In the genomic region with DNA sequence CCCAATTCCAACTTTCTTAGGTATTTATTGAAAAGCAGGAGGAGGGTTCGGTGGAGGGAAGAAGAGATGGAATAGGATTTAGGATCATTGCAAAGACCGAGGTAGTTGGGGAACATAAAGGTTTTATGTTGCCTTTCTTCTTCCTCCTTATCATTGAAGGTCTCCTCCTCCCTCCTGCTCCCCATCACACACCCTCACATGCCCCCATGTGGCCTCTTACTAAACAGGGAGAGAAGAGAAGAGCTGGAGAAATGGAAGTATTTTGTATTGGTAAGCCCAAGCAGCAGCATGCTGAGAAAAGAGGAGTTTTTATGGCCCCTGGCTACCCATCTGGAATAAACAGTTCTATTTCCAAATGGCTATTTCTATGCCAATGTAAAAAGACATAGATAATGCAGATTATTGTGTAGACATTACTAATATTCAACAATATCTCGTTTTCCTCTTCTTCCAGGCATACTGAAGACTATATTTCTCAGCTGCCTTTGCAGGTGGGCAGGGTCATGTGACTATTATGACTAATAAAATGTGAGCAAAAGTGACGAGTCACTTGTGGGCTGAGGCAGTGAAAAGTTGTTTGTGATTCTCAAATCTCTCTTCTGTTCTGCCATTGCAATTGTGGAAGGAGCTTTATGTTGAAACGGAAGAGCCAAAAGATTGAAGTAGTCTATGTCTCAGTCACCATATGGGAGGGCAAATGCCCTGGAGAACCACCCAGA, we compare ENCODE assay signal across 10 cellular contexts. TPM values are rescaled to one million over a fixed set of nuclear protein-coding genes. Genes with fewer than 3 reads are reported as not detected.
DNase-seq lines count a peak whose midpoint lies in the region; ATAC-seq, FAIRE-seq and TF ChIP-seq lines count a peak whose summit lies in the region.
"Had no signal": no experiment of that assay in that cellular context is flagged by ENCODE, and none has a peak within 500 bp of the region (broad histone marks: within the 10 kb centered on the region; RNA-seq: fewer than 3 reads in every experiment).

No MANE protein-coding gene starts in this region.

- H3K14ac ChIP-seq in H1 (ENCODE audit: insufficient read length) = no peak overlapping the region

- H2BK120ac ChIP-seq in H1 (replicated peaks; ENCODE audit: low read depth, low read length) = peak overlapping the region; percentile 66

- no peak overlapping the region for H3K9ac ChIP-seq in GM23248
- H3K9ac ChIP-seq in PC-3 (ENCODE audit: low read length) = no peak overlapping the region
- no peak overlapping the region for H3K9ac ChIP-seq in H1 (replicated peaks in 1 of 4; ENCODE audit: extremely low read depth in 1 of 4, low read depth in 3 of 4, low read length in 3 of 4)

- peak; percentile 22 to 47; a peak in 3 of 4 replicates for TF ChIP-seq RAD21 in H1 (IDR thresholded peaks at IDR 0.05 in 1 of 2, conservative IDR thresholded peaks at IDR 0.05 in 1 of 2; ENCODE audit: low read depth in 2 of 2, low read length in 2 of 2)

- H4K20me1 ChIP-seq in GM23248 (ENCODE audit: insufficient read depth) (no peaks in the 10 kb centered on the region), PC-3 (ENCODE audit: low read length) (no peaks in the 10 kb centered on the region), H1 (replicated peaks in 1 of 2; ENCODE audit: control insufficient read depth in 1 of 2, insufficient read depth in 2 of 2, low read length in 2 of 2) (no peaks in the 10 kb centered on the region)

- ATAC-seq in PC-3 (peak; percentile 37), HG03045 (IDR thresholded peaks at IDR 0.05; ENCODE audit: unreplicated experiment) (no peak), GM19397 (IDR thresholded peaks at IDR 0.05; ENCODE audit: unreplicated experiment) (no peak)

- H3K79me2 ChIP-seq in GM23248 (ENCODE audit: insufficient read depth) (no peaks in the 10 kb centered on the region), PC-3 (ENCODE audit: low read length) (no peaks in the 10 kb centered on the region), H1 (ENCODE audit: control insufficient read depth in 1 of 2, insufficient read depth in 2 of 2, low read length in 2 of 2) (peaks cover 0 to 4% of the 10 kb centered on the region in 2 experiments; a peak in 2 of 4 replicates)

- FAIRE-seq in H1 (lab: Jason Lieb, UNC) = no peak
- FAIRE-seq: endometrium had no signal

- H3K4me3 ChIP-seq in GM23248 = no peak overlapping the region
- no peak overlapping the region for H3K4me3 ChIP-seq in PC-3 (ENCODE audit: low read length)
- H3K4me3 ChIP-seq in H1 (ENCODE audit: extremely low read depth in 1 of 4, insufficient read depth in 2 of 4, low read depth in 3 of 4, low read length in 4 of 4) = no peak overlapping the region

- TF ChIP-seq POLR2A in H1 (IDR thresholded peaks at IDR 0.05; ENCODE audit: control extremely low read depth in 1 of 2, low read depth in 2 of 2, low read length in 2 of 2) = no peak

- CTCF ChIA-PET in PC-3 (lab: Charles Lee) (interaction anchor here (1.0 to 1.4 kb wide), 2 partner anchors 37 to 140 kb away, joined by 3 to 7 read pairs; no protein-coding TSS in a partner anchor), H1 (lab: Charles Lee; ENCODE audit: partially characterized antibody) (interaction anchor here (0.7 to 4.2 kb wide), 10 partner anchors 9 to 137 kb away, joined by 3 to 20 read pairs (median 4); a partner anchor contains a TSS)

- H3F3A ChIP-seq in GM23248 (ENCODE audit: insufficient read depth) = peaks cover 23% of the 10 kb centered on the region
- no peaks in the 10 kb centered on the region for H3F3A ChIP-seq in PC-3 (ENCODE audit: low read length, unreplicated experiment)

- no peaks in the 10 kb centered on the region for H3K9me2 ChIP-seq in GM23248 (ENCODE audit: insufficient read depth)
- no peaks in the 10 kb centered on the region for H3K9me2 ChIP-seq in PC-3 (replicated peaks; ENCODE audit: low read length)

- no peak overlapping the region for H2BK12ac ChIP-seq in H1 (ENCODE audit: low read depth, low read length)

- H3K9me3 ChIP-seq in GM23248 (ENCODE audit: low read depth) = no peaks in the 10 kb centered on the region
- no peaks in the 10 kb centered on the region for H3K9me3 ChIP-seq in PC-3 (ENCODE audit: low read length)
- H3K9me3 ChIP-seq in H1 (ENCODE audit: insufficient read depth in 2 of 2, low read depth in 1 of 2, low read length in 1 of 2) = no peaks in the 10 kb centered on the region; a peak in 1 of 4 replicates

- H3K27ac ChIP-seq in GM23248 (peak overlapping the region; percentile 21; the same call in 1 of the 2 replicates), PC-3 (ENCODE audit: low read length) (peak overlapping the region; percentile 25), H1 (ENCODE audit: low read depth, low read length) (no peak overlapping the region)

- H4K91ac ChIP-seq in H1 (replicated peaks; ENCODE audit: insufficient read length, low read length) = no peak overlapping the region

- H3K79me1 ChIP-seq in H1 (ENCODE audit: low read depth, low read length) = peaks cover 3% of the 10 kb centered on the region; the same call in 1 of the 2 replicates

- POLR2A ChIA-PET in PC-3 (lab: Charles Lee; ENCODE audit: unreplicated experiment) (interaction anchor here (0.6 to 0.7 kb wide), 3 partner anchors 37 to 168 kb away, joined by 3 to 4 read pairs (median 4); no protein-coding TSS in a partner anchor), H1 (lab: Charles Lee; ENCODE audit: partially characterized antibody) (interaction anchor here (0.9 to 5.3 kb wide), 5 partner anchors 9 to 37 kb away, joined by 3 to 23 read pairs (median 3); a partner anchor contains a TSS)

- no peak overlapping the region for H2AK5ac ChIP-seq in H1 (ENCODE audit: low read depth, low read length)

- no peak overlapping the region for H2BK15ac ChIP-seq in H1 (ENCODE audit: low read length)

- H3K27me3 ChIP-seq in GM23248 (replicated peaks; ENCODE audit: insufficient read depth) (no peaks in the 10 kb centered on the region), PC-3 (ENCODE audit: low read length) (no peaks in the 10 kb centered on the region), H1 (replicated peaks in 1 of 4; ENCODE audit: control insufficient read depth in 3 of 4, extremely low read depth in 1 of 4, insufficient read depth in 3 of 4, low read length in 3 of 4) (no peaks in the 10 kb centered on the region)

- H3K56ac ChIP-seq in H1 (replicated peaks; ENCODE audit: insufficient read length, low read depth, low read length) = no peak overlapping the region

- no peak overlapping the region for H3K4ac ChIP-seq in H1 (replicated peaks; ENCODE audit: insufficient read length, low read depth, low read length)

- peak overlapping the region; percentile 18 for H3K4me2 ChIP-seq in GM23248 (ENCODE audit: unreplicated experiment)
- H3K4me2 ChIP-seq in PC-3 (ENCODE audit: low read length) = peak overlapping the region; percentile 55
- no peak overlapping the region for H3K4me2 ChIP-seq in H1 (ENCODE audit: insufficient read depth in 1 of 2, low read depth in 2 of 2, low read length in 2 of 2)

- BruUV-seq in PC-3 (replicated peaks; lab: Mats Ljungman, UMichigan) = no TSS peak

- peak overlapping the region; percentile 26; the same call in 1 of the 2 replicates for H2BK5ac ChIP-seq in H1 (ENCODE audit: low read depth, low read length)

- no peak overlapping the region for H3K18ac ChIP-seq in H1 (ENCODE audit: extremely low read depth, low read length)

- H4K8ac ChIP-seq in H1 (ENCODE audit: extremely low read depth, insufficient read depth, low read length) = no peak overlapping the region

- intact Hi-C loops in PC-3 (cut with micrococcal nuclease) = no loop called here

- no peak overlapping the region for H2BK20ac ChIP-seq in H1 (ENCODE audit: low read length)

- peak; percentile 63 for DNase-seq in A172 (ENCODE audit: low spot score)
- DNase-seq in GM23248 = peak; percentile 66
- DNase-seq in PC-3 = peak; percentile 68
- DNase-seq in H1 (ENCODE audit: low read depth in 1 of 2, low spot score in 2 of 2) = no peak
- DNase-seq in AG20443 (ENCODE audit: low spot score) = no peak
- no peak for DNase-seq in NCI-H1436 treated with DMSO at 0.1 percent for 48 hours (lab: John Stamatoyannopoulos, UW)
- DNase-seq: anterior cingulate cortex had no signal

- peaks cover 33% of the 10 kb centered on the region for H3K4me1 ChIP-seq in GM23248 (ENCODE audit: insufficient read depth)
- H3K4me1 ChIP-seq in PC-3 (ENCODE audit: insufficient read depth, low read length) = peaks cover 25% of the 10 kb centered on the region
- peaks cover 5 to 15% (median 8%) of the 10 kb centered on the region in 4 experiments; a peak in 6 of 7 replicates for H3K4me1 ChIP-seq in H1 (replicated peaks in 1 of 4; ENCODE audit: control insufficient read depth in 3 of 4, insufficient read depth in 4 of 4, low read length in 3 of 4)

- no peak for TF ChIP-seq EP300 in H1 (IDR thresholded peaks at IDR 0.05; ENCODE audit: borderline replicate concordance in 1 of 2, low read depth in 2 of 2, low read length in 2 of 2)

- WGBS in GM23248 (ENCODE audit: low coverage in 1 of 2, low lambda C conversion rate in 2 of 2, missing lambda C conversion rate in 2 of 2), 2 experiments = 52 to 65% methylated on average over 5 of the region's 5 CpGs
- WGBS in H1 (ENCODE audit: extremely low coverage in 1 of 2, insufficient coverage in 1 of 2, insufficient read length in 1 of 2, insufficient replicate concordance in 2 of 2, low coverage in 1 of 2, low lambda C conversion rate in 2 of 2, missing lambda C conversion rate in 1 of 2), 2 experiments = 80 to 100% methylated on average over 1 to 5 of the region's 5 CpGs

- no peak overlapping the region for H4K5ac ChIP-seq in H1 (ENCODE audit: insufficient read length, low read depth, low read length)

- H3K36me3 ChIP-seq in GM23248 (ENCODE audit: low read depth) (no peaks in the 10 kb centered on the region), PC-3 (ENCODE audit: low read depth, low read length) (no peaks in the 10 kb centered on the region), H1 (ENCODE audit: control insufficient read depth in 2 of 4, insufficient read depth in 4 of 4, low read length in 3 of 4) (no peaks in the 10 kb centered on the region)

- in situ Hi-C loops in GM23248 (cut with MboI) = no loop called here

- TF ChIP-seq CTCF in PC-3 (conservative IDR thresholded peaks at IDR 0.05; ENCODE audit: low read depth, low read length) (no peak), H1 (IDR thresholded peaks at IDR 0.05; ENCODE audit: control extremely low read depth in 1 of 3, insufficient read depth in 1 of 3, low read depth in 1 of 3, low read length in 3 of 3) (no peak)

- no peak overlapping the region for H3K23ac ChIP-seq in H1 (ENCODE audit: insufficient read length)

- H2AFZ ChIP-seq in GM23248 (peak overlapping the region; percentile 69), PC-3 (ENCODE audit: low read length) (peak overlapping the region; percentile 40), H1 (ENCODE audit: low read length) (no peak overlapping the region)

- peaks cover 4% of the 10 kb centered on the region; the same call in 1 of the 2 replicates for H3K23me2 ChIP-seq in H1 (ENCODE audit: low read depth, low read length)

RNA-seq across cellular contexts. Expression of a gene that starts 5.2 kb away (rescaled TPM):
- 60.0 and 65.6 TPM in 2 replicates for total RNA-seq in A172 (2014; rRNA removed; shearing (Covaris generic))
- 254 and 307 TPM in 2 replicates for total RNA-seq in GM23248 (2014; rRNA removed; shearing (Covaris generic))
- polyA plus RNA-seq in GM23248 (2016; fragmentation: Nextera tagmentation; extraction: Ambion mirVana) = 156 and 161 TPM in 2 replicates
- total RNA-seq in PC-3 (2014; rRNA removed) = 27.8 and 29.0 TPM in 2 replicates
- total RNA-seq in H1 (2021; fragmentation: NEBNext Ultra II Directional; extraction: Animal tissue kit (Norgen Biotek cat#: 25700)) = 190 and 198 TPM in 2 replicates
- 281 and 318 TPM in 2 replicates for polyA plus RNA-seq in H1 (2011; rRNA removed)
- polyA plus RNA-seq in H1 (2011; cell fraction: cytosol; rRNA removed) = 189 TPM
- polyA plus RNA-seq in H1 (2011; cell fraction: nucleus; rRNA removed) = 347 TPM
- polyA plus RNA-seq in H1 (2012, experiment 1 of 2) = 147 to 191 TPM (median 166 TPM) in 4 replicates
- 130 TPM for polyA plus RNA-seq in H1 (2012, experiment 2 of 2)
- polyA plus RNA-seq in H1 (2013, experiment 1 of 2) = 98.7 TPM
- polyA plus RNA-seq in H1 (2013, experiment 2 of 2) = 108 TPM
- 732 and 803 TPM in 2 replicates for polyA minus RNA-seq in H1 (2011; rRNA and poly(A)+ RNA removed)
- polyA minus RNA-seq in H1 (2011; cell fraction: cytosol; rRNA and poly(A)+ RNA removed) = 146 TPM
- polyA minus RNA-seq in H1 (2011; cell fraction: nucleus; rRNA and poly(A)+ RNA removed) = 175 TPM

RNA-seq across cellular contexts. Expression of a gene that starts 8.6 kb away (rescaled TPM):
- total RNA-seq in A172 (2014; rRNA removed; shearing (Covaris generic)) = 67.9 and 91.4 TPM in 2 replicates
- 54.6 and 74.1 TPM in 2 replicates for total RNA-seq in GM23248 (2014; rRNA removed; shearing (Covaris generic))
- polyA plus RNA-seq in GM23248 (2016; fragmentation: Nextera tagmentation; extraction: Ambion mirVana) (79.3 and 79.8 TPM in 2 replicates), H1 (2011; rRNA removed) (61.0 and 67.9 TPM in 2 replicates)
- total RNA-seq in PC-3 (2014; rRNA removed) = 76.4 and 76.6 TPM in 2 replicates
- 96.9 and 105 TPM in 2 replicates for total RNA-seq in H1 (2021; fragmentation: NEBNext Ultra II Directional; extraction: Animal tissue kit (Norgen Biotek cat#: 25700))
- polyA plus RNA-seq in H1 (2011; cell fraction: cytosol; rRNA removed) = 83.0 TPM
- 87.0 TPM for polyA plus RNA-seq in H1 (2011; cell fraction: nucleus; rRNA removed)
- 60.3 to 83.0 TPM (median 69.7 TPM) in 4 replicates for polyA plus RNA-seq in H1 (2012, experiment 1 of 2)
- 12.0 TPM for polyA plus RNA-seq in H1 (2012, experiment 2 of 2)
- 116 TPM for polyA plus RNA-seq in H1 (2013, experiment 1 of 2)
- 128 TPM for polyA plus RNA-seq in H1 (2013, experiment 2 of 2)
- 169 TPM in 2 replicates for polyA minus RNA-seq in H1 (2011; rRNA and poly(A)+ RNA removed)
- polyA minus RNA-seq in H1 (2011; cell fraction: cytosol; rRNA and poly(A)+ RNA removed) = 67.4 TPM
- 162 TPM for polyA minus RNA-seq in H1 (2011; cell fraction: nucleus; rRNA and poly(A)+ RNA removed)

Comparison
In these comparisons a context has a peak if more than half of its experiments do, and no peak if none do; other contexts are left out.
1. DNase-seq: peak in A172 (single experiment), GM23248 (single experiment) and PC-3 (single experiment); none in H1 (0 of 2), AG20443 (single experiment) and NCI-H1436 treated with DMSO at 0.1 percent for 48 hours (single experiment).
2. H3K4me2 ChIP-seq: peak in GM23248 (single experiment) and PC-3 (single experiment); none in H1 (0 of 2).